Comparison of ENCODE assay signal across 11 cellular contexts in the genomic region with DNA sequence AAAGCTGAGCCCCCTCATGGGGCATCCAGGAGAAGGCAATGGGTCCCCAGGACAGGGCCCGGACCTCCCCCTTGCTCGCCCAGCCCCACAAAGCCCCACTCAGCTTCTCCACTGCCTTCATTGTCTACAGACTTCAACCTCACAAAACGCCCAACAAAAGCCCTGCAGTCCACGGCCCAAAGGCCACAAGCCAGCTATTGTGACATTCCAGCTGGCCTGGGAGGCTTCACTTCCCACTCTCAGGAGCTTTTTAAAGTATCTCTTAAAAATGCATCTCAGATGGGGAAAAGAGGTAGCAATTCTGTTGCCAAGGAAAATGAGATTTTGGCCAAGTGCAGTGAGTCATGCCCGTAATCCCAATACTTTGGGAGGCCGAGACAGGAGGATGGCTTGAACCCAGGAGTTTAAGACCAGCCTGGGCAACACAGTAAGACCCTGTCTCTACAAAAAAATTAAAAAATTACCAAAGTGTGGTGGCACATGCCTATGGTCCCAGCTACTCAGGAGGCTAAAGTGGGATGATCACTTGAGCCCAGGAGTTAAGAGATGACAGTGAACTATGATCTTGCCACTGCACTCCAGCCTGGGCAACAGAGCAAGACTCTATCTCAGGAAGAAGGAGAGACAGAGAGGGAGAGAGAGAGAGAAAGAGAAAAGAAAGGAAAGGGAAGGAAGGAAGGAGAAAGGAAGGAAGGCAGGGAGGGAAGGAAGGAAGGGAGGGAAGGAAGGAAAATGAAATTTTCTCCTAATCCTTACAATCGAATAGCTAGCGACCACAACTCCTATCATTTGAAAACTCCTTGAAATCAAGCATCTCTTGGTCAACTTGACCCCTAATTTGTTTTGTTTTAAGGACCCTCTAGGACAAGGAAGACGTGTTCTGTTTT. TPM values are rescaled to one million over a fixed set of nuclear protein-coding genes. Genes with fewer than 3 reads are reported as not detected.
DNase-seq lines count a peak whose midpoint lies in the region; ATAC-seq and TF ChIP-seq lines count a peak whose summit lies in the region.
"Had no signal": no experiment of that assay in that cellular context is flagged by ENCODE, and none has a peak within 500 bp of the region (broad histone marks: within the 10 kb centered on the region; RNA-seq: fewer than 3 reads in every experiment).

No MANE protein-coding gene starts in this region.

- H3K9me3 ChIP-seq in CD8-positive, alpha-beta memory T cell (ENCODE audit: low read length) = no peaks in the 10 kb centered on the region
- H3K9me3 ChIP-seq in Peyer's patch = no peaks in the 10 kb centered on the region

- H3K36me3 Mint-ChIP-seq in neural crest cell (ENCODE audit: low read depth) = no peaks in the 10 kb centered on the region
- H3K36me3 Mint-ChIP-seq in CD8-positive, alpha-beta memory T cell = no peaks in the 10 kb centered on the region
- no peaks in the 10 kb centered on the region for H3K36me3 Mint-ChIP-seq in activated naive CD8-positive, alpha-beta T cell treated with anti-CD3 and anti-CD28 coated beads, Interleukin-2, amount 50 U/mL, for 24 hours (ENCODE audit: low read depth)

- H3K27me3 ChIP-seq in CD8-positive, alpha-beta memory T cell (ENCODE audit: insufficient read depth, low read length, poor library complexity, severe bottlenecking) = peaks cover 4% of the 10 kb centered on the region
- H3K27me3 ChIP-seq in Peyer's patch = no peaks in the 10 kb centered on the region

- no peak overlapping the region for H3K27ac ChIP-seq in CD8-positive, alpha-beta memory T cell (ENCODE audit: low read depth, low read length)
- H3K27ac ChIP-seq in Peyer's patch = peak overlapping the region in 1 of 4 donors; percentile 56
- H3K27ac ChIP-seq: WERI-Rb-1 had no signal

- no peak for TF ChIP-seq POLR2A in Peyer's patch (IDR thresholded peaks at IDR 0.05)

- H3K27me3 Mint-ChIP-seq in neural crest cell (ENCODE audit: low read depth) = no peaks in the 10 kb centered on the region
- peaks cover 15 to 60% of the 10 kb centered on the region in 2 donors for H3K27me3 Mint-ChIP-seq in CD8-positive, alpha-beta memory T cell
- peaks cover 35% of the 10 kb centered on the region for H3K27me3 Mint-ChIP-seq in activated naive CD8-positive, alpha-beta T cell treated with anti-CD3 and anti-CD28 coated beads, Interleukin-2, amount 50 U/mL, for 24 hours

- TF ChIP-seq CTCF in fibroblast of the aortic adventitia (IDR thresholded peaks at IDR 0.05; ENCODE audit: insufficient read depth, low read length) (no peak), neural crest cell (conservative IDR thresholded peaks at IDR 0.05) (no peak), Peyer's patch (IDR thresholded peaks at IDR 0.05) (no peak)

- POLR2A ChIA-PET in CD8-positive, alpha-beta memory T cell (lab: Charles Lee) = no interaction called here

- H3K4me3 ChIP-seq in fibroblast of the aortic adventitia (ENCODE audit: low read depth, low read length) (no peak overlapping the region), Peyer's patch (no peak overlapping the region)
- H3K4me3 ChIP-seq in CD8-positive, alpha-beta memory T cell (ENCODE audit: low read length) = no peak overlapping the region

- no peaks in the 10 kb centered on the region for H3K4me1 ChIP-seq in CD8-positive, alpha-beta memory T cell (ENCODE audit: insufficient read depth, low read length)
- H3K4me1 ChIP-seq in Peyer's patch = peaks cover 0 to 18% (median 0%) of the 10 kb centered on the region in 4 donors

- no peak for DNase-seq in Right ventricle myocardium inferior (ENCODE audit: missing footprints)
- DNase-seq in cardiac septum (ENCODE audit: low spot score) = no peak
- peak; percentile 88 for DNase-seq in fibroblast of the aortic adventitia (ENCODE audit: low read depth)
- peak; percentile 43 for DNase-seq in neural crest cell (ENCODE audit: low read depth, low spot score)
- DNase-seq in CD8-positive, alpha-beta memory T cell = no peak
- DNase-seq in Peyer's patch = no peak
- no peak for DNase-seq in activated naive CD8-positive, alpha-beta T cell treated with anti-CD3 and anti-CD28 coated beads, Interleukin-2, amount 50 U/mL, for 24 hours
- DNase-seq: activated naive CD4-positive, alpha-beta T cell treated with Interleukin-2 at 50 U/mL for 16 hours; WERI-Rb-1 had no signal

- no peaks in the 10 kb centered on the region for H3K9me3 Mint-ChIP-seq in neural crest cell
- no peaks in the 10 kb centered on the region for H3K9me3 Mint-ChIP-seq in CD8-positive, alpha-beta memory T cell
- no peaks in the 10 kb centered on the region for H3K9me3 Mint-ChIP-seq in activated naive CD8-positive, alpha-beta T cell treated with anti-CD3 and anti-CD28 coated beads, Interleukin-2, amount 50 U/mL, for 24 hours
- H3K9me3 Mint-ChIP-seq: nephron had no signal

- H3K4me3 Mint-ChIP-seq in neural crest cell = peak overlapping the region; percentile 70
- no peak overlapping the region for H3K4me3 Mint-ChIP-seq in CD8-positive, alpha-beta memory T cell
- no peak overlapping the region for H3K4me3 Mint-ChIP-seq in activated naive CD8-positive, alpha-beta T cell treated with anti-CD3 and anti-CD28 coated beads, Interleukin-2, amount 50 U/mL, for 24 hours

- peaks cover 56% of the 10 kb centered on the region for H3K4me1 Mint-ChIP-seq in neural crest cell
- no peaks in the 10 kb centered on the region for H3K4me1 Mint-ChIP-seq in CD8-positive, alpha-beta memory T cell
- H3K4me1 Mint-ChIP-seq in activated naive CD8-positive, alpha-beta T cell treated with anti-CD3 and anti-CD28 coated beads, Interleukin-2, amount 50 U/mL, for 24 hours = peaks cover 7% of the 10 kb centered on the region

- intact Hi-C loops in Right ventricle myocardium inferior (cut with DNase I) (no loop called here), cardiac septum (cut with DNase I) (no loop called here)

- CTCF ChIA-PET in CD8-positive, alpha-beta memory T cell (lab: Charles Lee) = no interaction called here

- ATAC-seq in Right ventricle myocardium inferior = peak; percentile 50
- no peak for ATAC-seq in GM21786 (IDR thresholded peaks at IDR 0.05; ENCODE audit: unreplicated experiment)
- ATAC-seq in activated naive CD8-positive, alpha-beta T cell treated with anti-CD3 and anti-CD28 coated beads, Interleukin-2, amount 50 U/mL, for 24 hours = no peak

- peak overlapping the region; percentile 95 for H3K27ac Mint-ChIP-seq in neural crest cell (ENCODE audit: unreplicated experiment)
- H3K27ac Mint-ChIP-seq in CD8-positive, alpha-beta memory T cell = no peak overlapping the region
- no peak overlapping the region for H3K27ac Mint-ChIP-seq in activated naive CD8-positive, alpha-beta T cell treated with anti-CD3 and anti-CD28 coated beads, Interleukin-2, amount 50 U/mL, for 24 hours
- H3K27ac Mint-ChIP-seq: nephron had no signal

- H3K36me3 ChIP-seq in CD8-positive, alpha-beta memory T cell (ENCODE audit: insufficient read depth, low read length) = no peaks in the 10 kb centered on the region
- H3K36me3 ChIP-seq in Peyer's patch = no peaks in the 10 kb centered on the region
- H3K36me3 ChIP-seq: WERI-Rb-1 had no signal

RNA-seq across cellular contexts. Expression of a gene that starts 31.4 kb away (rescaled TPM):
- total RNA-seq in Right ventricle myocardium inferior = 107 TPM
- 102 TPM for total RNA-seq in cardiac septum
- total RNA-seq in fibroblast of the aortic adventitia (ENCODE audit: low replicate concordance) = 66.1 and 161 TPM in 2 replicates
- total RNA-seq in neural crest cell = 253 and 268 TPM in 2 replicates
- total RNA-seq in CD8-positive, alpha-beta memory T cell = 100 to 1,000 TPM; 215 to 239 TPM
- polyA plus RNA-seq in CD8-positive, alpha-beta memory T cell = 74.5 TPM
- total RNA-seq in Peyer's patch = 100 to 1,000 TPM; 141 to 313 (median 167) TPM

Comparison
In these comparisons a context has a peak if more than half of its experiments do, and no peak if none do; other contexts are left out.
1. DNase-seq: peak in fibroblast of the aortic adventitia (single experiment) and neural crest cell (single experiment); none in Right ventricle myocardium inferior (single experiment), cardiac septum (single experiment), CD8-positive, alpha-beta memory T cell (0 of 5), Peyer's patch (0 of 3) and activated naive CD8-positive, alpha-beta T cell treated with anti-CD3 and anti-CD28 coated beads, Interleukin-2, amount 50 U/mL, for 24 hours (single experiment).